Comparison of ENCODE assay signal across 8 cellular contexts in genomic region chrX:54045563-54046228, GRCh38. TPM values are rescaled to one million over a fixed set of nuclear protein-coding genes. Genes with fewer than 3 reads are reported as not detected.
DNase-seq lines count a peak whose midpoint lies in the region; ATAC-seq and TF ChIP-seq lines count a peak whose summit lies in the region.

No MANE protein-coding gene starts in this region.

- peak overlapping the region; percentile 72 for H3K4me2 ChIP-seq in SU-DHL-6 (ENCODE audit: low read depth, low read length, poor library complexity, severe bottlenecking)

- 92% methylated on average over 12 of the region's 12 CpGs for WGBS in HUES64

- H3K27me3 ChIP-seq in HUES64 (ENCODE audit: insufficient read depth, low read length) (no peaks in the 10 kb centered on the region), SU-DHL-6 (ENCODE audit: low read length) (no peaks in the 10 kb centered on the region)

- H3F3A ChIP-seq in SU-DHL-6 (ENCODE audit: insufficient read depth): 0 out of 2 replicates have a peak, but pooled peaks cover 5% of the 10 kb centered on the region

- peaks cover 9% of the 10 kb centered on the region for H3K36me3 ChIP-seq in HUES64 (ENCODE audit: insufficient read depth, low read length)
- no peaks in the 10 kb centered on the region for H3K36me3 ChIP-seq in SU-DHL-6 (ENCODE audit: low read length)

- peak overlapping the region; percentile 79 for H2AFZ ChIP-seq in SU-DHL-6 (ENCODE audit: low read depth, low read length, severe bottlenecking)

- H3K9ac ChIP-seq in HUES64 (ENCODE audit: low read depth, low read length) (no peak overlapping the region), SU-DHL-6 (ENCODE audit: low read length) (peak overlapping the region; percentile 93)

- H3K9me3 ChIP-seq in HUES64 (ENCODE audit: insufficient read depth, low read depth, low read length) (no peaks in the 10 kb centered on the region), SU-DHL-6 (ENCODE audit: insufficient read depth, low read length) (no peaks in the 10 kb centered on the region)

- peaks cover 10% of the 10 kb centered on the region; the same call in 1 of the 2 replicates for H3K79me2 ChIP-seq in SU-DHL-6 (ENCODE audit: insufficient read depth, low read length)

- TF ChIP-seq CTCF in 22Rv1 (IDR thresholded peaks at IDR 0.05): no peak
- no peak for TF ChIP-seq CTCF in SU-DHL-6 (IDR thresholded peaks at IDR 0.05; ENCODE audit: insufficient read depth, low read length, poor library complexity, severe bottlenecking)

- POLR2A ChIA-PET in HEK293T (lab: Yijun Ruan, JAX): interaction anchor here (0.9 to 1.4 kb wide), 2 partner anchors 21 to 138 kb away, joined by 3 to 6 read pairs; partner anchors contain the start of gene FAM120C

- ATAC-seq in left lobe of liver: peak; percentile 5

- H3K27ac ChIP-seq in 22Rv1 (peak overlapping the region; percentile 95), HUES64 (ENCODE audit: low read depth, low read length) (peak overlapping the region; percentile 99; the same call in 1 of the 2 replicates), SU-DHL-6 (ENCODE audit: low read depth, low read length) (peak overlapping the region; percentile 88)

- peaks cover 22% of the 10 kb centered on the region for H3K4me1 ChIP-seq in HUES64 (ENCODE audit: insufficient read depth, low read length)

- H3K9me2 ChIP-seq in SU-DHL-6 (replicated peaks; ENCODE audit: insufficient read depth, low read length): no peaks in the 10 kb centered on the region

- H3K4me3 ChIP-seq in HUES64 (ENCODE audit: low read length): 0 out of 2 replicates have a peak overlapping the region, but pooled peaks have one; percentile 91
- H3K4me3 ChIP-seq in SU-DHL-6 (ENCODE audit: insufficient read depth, low read length, poor library complexity, severe bottlenecking): peak overlapping the region; percentile 44

- H4K20me1 ChIP-seq in SU-DHL-6 (ENCODE audit: low read depth, low read length): no peaks in the 10 kb centered on the region

- CTCF ChIA-PET in HEK293T (lab: Yijun Ruan, JAX): no interaction called here

- DNase-seq in left lobe of liver (ENCODE audit: low spot score) (no peak), NCI-H226 (no peak), HEK293T (ENCODE audit: extremely low spot score) (no peak), DMS114 treated with DMSO at 0.1 percent for 48 hours (lab: John Stamatoyannopoulos, UW; ENCODE audit: unreplicated experiment) (no peak), AML-193 (lab: John Stamatoyannopoulos, UW) (no peak)

TF ChIP-seq in HEK293T, 16 proteins besides CTCF, POLR2A, EP300 and RAD21:
- TF ChIP-seq HDGF (IDR thresholded peaks at IDR 0.05; ENCODE audit: borderline replicate concordance): no peak
- TF ChIP-seq FOXK2 (IDR thresholded peaks at IDR 0.05): no peak
- TF ChIP-seq CTBP1 (IDR thresholded peaks at IDR 0.05; ENCODE audit: borderline replicate concordance): no peak
- no peak for TF ChIP-seq TARDBP (IDR thresholded peaks at IDR 0.05)
- no peak for TF ChIP-seq L3MBTL2 (conservative IDR thresholded peaks at IDR 0.05)
- no peak for TF ChIP-seq BHLHE40 (IDR thresholded peaks at IDR 0.05; ENCODE audit: borderline replicate concordance)
- TF ChIP-seq SUZ12 (IDR thresholded peaks at IDR 0.05): no peak
- TF ChIP-seq ELF4 (IDR thresholded peaks at IDR 0.05): no peak
- no peak for TF ChIP-seq NFRKB (IDR thresholded peaks at IDR 0.05)
- TF ChIP-seq PKNOX1 (IDR thresholded peaks at IDR 0.05): no peak
- TF ChIP-seq FOXA1 (IDR thresholded peaks at IDR 0.05): no peak
- TF ChIP-seq ARNT (IDR thresholded peaks at IDR 0.05): no peak
- TF ChIP-seq LEF1 (IDR thresholded peaks at IDR 0.05; ENCODE audit: borderline replicate concordance): no peak
- no peak for TF ChIP-seq FOXM1 (IDR thresholded peaks at IDR 0.05; ENCODE audit: borderline replicate concordance)
- no peak for TF ChIP-seq SP1 (IDR thresholded peaks at IDR 0.05)
- no peak for TF ChIP-seq ZNF384 (IDR thresholded peaks at IDR 0.05)

RNA-seq across cellular contexts. Expression of gene PHF8, which starts 1.4 kb away (rescaled TPM):
- polyA plus RNA-seq in HUES64 (2013, experiment 1 of 2): 14.6 TPM
- 14.8 TPM for polyA plus RNA-seq in HUES64 (2013, experiment 2 of 2)
- 24.6 TPM for total RNA-seq in left lobe of liver
